Comparison of ENCODE assay signal across 12 cellular contexts in the genomic region with DNA sequence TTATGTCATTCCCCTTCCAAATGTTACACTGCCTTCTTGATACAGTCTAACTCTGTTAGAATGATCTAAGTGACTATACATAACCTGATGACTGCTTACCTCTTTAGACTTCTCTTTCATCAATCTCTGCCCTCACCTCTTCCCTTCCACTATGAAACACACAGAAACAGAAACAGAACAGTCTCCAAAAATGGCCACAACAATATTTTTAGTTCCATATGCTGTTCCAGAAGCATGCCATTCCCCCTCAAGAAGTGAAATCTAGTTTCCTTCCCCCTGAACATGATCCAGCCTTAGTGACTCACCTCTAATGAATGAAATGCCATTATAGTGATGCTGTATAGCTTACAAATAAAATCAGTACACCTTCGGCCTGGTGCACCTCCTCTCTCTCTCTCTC.
DNase-seq lines count a peak whose midpoint lies in the region; ATAC-seq and TF ChIP-seq lines count a peak whose summit lies in the region.
"Had no signal": no experiment of that assay in that cellular context is flagged by ENCODE, and none has a peak within 500 bp of the region (broad histone marks: within the 10 kb centered on the region; RNA-seq: fewer than 3 reads in every experiment).

No MANE protein-coding gene starts in this region.

- TF ChIP-seq CTCF in choroid plexus epithelial cell (conservative IDR thresholded peaks at IDR 0.05; ENCODE audit: low read depth, low read length) (no peak), tibial artery (IDR thresholded peaks at IDR 0.05) (no peak), uterus (IDR thresholded peaks at IDR 0.05) (no peak)

- no peak overlapping the region for H3K4me3 ChIP-seq in choroid plexus epithelial cell (ENCODE audit: low read depth, low read length)
- no peak overlapping the region for H3K4me3 ChIP-seq in tibial artery
- H3K4me3 ChIP-seq in uterus = no peak overlapping the region

- H3K27me3 Mint-ChIP-seq in activated T-cell treated with anti-CD3 and anti-CD28 coated beads, Interleukin-2, amount 50 U/mL, for 72 hours (ENCODE audit: low read depth) = no peaks in the 10 kb centered on the region
- H3K27me3 Mint-ChIP-seq in activated CD4-positive, alpha-beta T cell treated with anti-CD3 and anti-CD28 coated beads, Interleukin-2, amount 10 ng/mL, durations not matched to agents 24 days and 14 days = no peaks in the 10 kb centered on the region
- H3K27me3 Mint-ChIP-seq: activated T-cell treated with anti-CD3 and anti-CD28 coated beads, Interleukin-2, amount 50 U/mL, for 24 hours had no signal

- no peaks in the 10 kb centered on the region for H3K36me3 Mint-ChIP-seq in activated T-cell treated with anti-CD3 and anti-CD28 coated beads, Interleukin-2, amount 50 U/mL, for 72 hours (ENCODE audit: insufficient read depth in 2 of 2)
- no peaks in the 10 kb centered on the region for H3K36me3 Mint-ChIP-seq in activated CD4-positive, alpha-beta T cell treated with anti-CD3 and anti-CD28 coated beads, Interleukin-2, amount 10 ng/mL, durations not matched to agents 24 days and 14 days (ENCODE audit: low read depth)

- H3K4me1 ChIP-seq in tibial artery (peaks cover 0 to 15% (median 4%) of the 10 kb centered on the region in 4 donors), uterus (no peaks in the 10 kb centered on the region)

- H3K9me3 ChIP-seq in tibial artery (peaks cover 0 to 3% (median 0%) of the 10 kb centered on the region in 3 donors), uterus (peaks cover 0 to 8% of the 10 kb centered on the region in 2 donors)

- no peak for TF ChIP-seq POLR2A in uterus (IDR thresholded peaks at IDR 0.05)

- H3K4me3 Mint-ChIP-seq in activated T-cell treated with anti-CD3 and anti-CD28 coated beads, Interleukin-2, amount 50 U/mL, for 72 hours = no peak overlapping the region
- no peak overlapping the region for H3K4me3 Mint-ChIP-seq in activated CD4-positive, alpha-beta T cell treated with anti-CD3 and anti-CD28 coated beads, Interleukin-2, amount 10 ng/mL, durations not matched to agents 24 days and 14 days
- H3K4me3 Mint-ChIP-seq: activated T-cell treated with anti-CD3 and anti-CD28 coated beads, Interleukin-2, amount 50 U/mL, for 24 hours; H9 had no signal

- H3K36me3 ChIP-seq in tibial artery (no peaks in the 10 kb centered on the region), uterus (no peaks in the 10 kb centered on the region)

- no peak for DNase-seq in activated T-cell treated with anti-CD3 and anti-CD28 coated beads, Interleukin-2, amount 50 U/mL, for 72 hours
- DNase-seq in activated T-cell treated with anti-CD3 and anti-CD28 coated beads, Interleukin-2, amount 50 U/mL, for 48 hours = no peak
- peak; percentile 77 for DNase-seq in HT1080 (ENCODE audit: low read depth)
- DNase-seq in choroid plexus epithelial cell (ENCODE audit: low read depth) = peak; percentile 81
- no peak for DNase-seq in tibial artery
- DNase-seq in uterus = no peak
- no peak for DNase-seq in activated CD4-positive, alpha-beta T cell treated with anti-CD3 and anti-CD28 coated beads, Interleukin-2, amount 10 ng/mL, durations not matched to agents 24 days and 14 days
- DNase-seq: activated T-cell treated with anti-CD3 and anti-CD28 coated beads, Interleukin-2, amount 50 U/mL, for 24 hours; H9 had no signal

- H3K27ac ChIP-seq in tibial artery (peak overlapping the region; percentile 49 to 61), uterus (no peak overlapping the region)
- H3K27ac ChIP-seq: 22Rv1 had no signal

- H3K27me3 ChIP-seq in tibial artery (no peaks in the 10 kb centered on the region), uterus (no peaks in the 10 kb centered on the region)

- peaks cover 5 to 10% of the 10 kb centered on the region in 2 donors for H3K9me3 Mint-ChIP-seq in activated T-cell treated with anti-CD3 and anti-CD28 coated beads, Interleukin-2, amount 50 U/mL, for 72 hours
- no peaks in the 10 kb centered on the region for H3K9me3 Mint-ChIP-seq in activated CD4-positive, alpha-beta T cell treated with anti-CD3 and anti-CD28 coated beads, Interleukin-2, amount 10 ng/mL, durations not matched to agents 24 days and 14 days

- no peaks in the 10 kb centered on the region for H3K4me1 Mint-ChIP-seq in activated T-cell treated with anti-CD3 and anti-CD28 coated beads, Interleukin-2, amount 50 U/mL, for 72 hours (ENCODE audit: low read depth)
- no peaks in the 10 kb centered on the region for H3K4me1 Mint-ChIP-seq in activated CD4-positive, alpha-beta T cell treated with anti-CD3 and anti-CD28 coated beads, Interleukin-2, amount 10 ng/mL, durations not matched to agents 24 days and 14 days

- peak overlapping the region; percentile 36 for H3K27ac Mint-ChIP-seq in activated T-cell treated with anti-CD3 and anti-CD28 coated beads, Interleukin-2, amount 50 U/mL, for 72 hours
- H3K27ac Mint-ChIP-seq in activated CD4-positive, alpha-beta T cell treated with anti-CD3 and anti-CD28 coated beads, Interleukin-2, amount 10 ng/mL, durations not matched to agents 24 days and 14 days = no peak overlapping the region
- H3K27ac Mint-ChIP-seq: activated T-cell treated with anti-CD3 and anti-CD28 coated beads, Interleukin-2, amount 50 U/mL, for 24 hours; H9 had no signal

- no peak for ATAC-seq in activated T-cell treated with anti-CD3 and anti-CD28 coated beads, Interleukin-2, amount 50 U/mL, for 72 hours (replicated peaks in 1 of 2)
- ATAC-seq in GM19395 (IDR thresholded peaks at IDR 0.05; ENCODE audit: unreplicated experiment) = no peak
- ATAC-seq: HepG2 had no signal

- intact Hi-C loops in tibial artery (cut with DNase I; ENCODE audit: low total_unique reads) (no loop called here), uterus (cut with DNase I; ENCODE audit: low total_unique reads) (no loop called here)
- intact Hi-C loops in activated CD4-positive, alpha-beta T cell treated with anti-CD3 and anti-CD28 coated beads, Interleukin-2, amount 10 ng/mL, durations not matched to agents 24 days and 14 days (cut with micrococcal nuclease) = no loop called here

Comparison
In these comparisons a context has a peak if more than half of its experiments do, and no peak if none do; other contexts are left out.
1. DNase-seq: peak in HT1080 (single experiment) and choroid plexus epithelial cell (single experiment); none in activated T-cell treated with anti-CD3 and anti-CD28 coated beads, Interleukin-2, amount 50 U/mL, for 72 hours (0 of 2), activated T-cell treated with anti-CD3 and anti-CD28 coated beads, Interleukin-2, amount 50 U/mL, for 48 hours (0 of 2), tibial artery (0 of 2), uterus (0 of 2) and activated CD4-positive, alpha-beta T cell treated with anti-CD3 and anti-CD28 coated beads, Interleukin-2, amount 10 ng/mL, durations not matched to agents 24 days and 14 days (single experiment).
2. H3K27ac ChIP-seq: peak in tibial artery (2 of 2); none in uterus (0 of 2).